1 cellular context compared by ENCODE assay signal in the genomic region with DNA sequence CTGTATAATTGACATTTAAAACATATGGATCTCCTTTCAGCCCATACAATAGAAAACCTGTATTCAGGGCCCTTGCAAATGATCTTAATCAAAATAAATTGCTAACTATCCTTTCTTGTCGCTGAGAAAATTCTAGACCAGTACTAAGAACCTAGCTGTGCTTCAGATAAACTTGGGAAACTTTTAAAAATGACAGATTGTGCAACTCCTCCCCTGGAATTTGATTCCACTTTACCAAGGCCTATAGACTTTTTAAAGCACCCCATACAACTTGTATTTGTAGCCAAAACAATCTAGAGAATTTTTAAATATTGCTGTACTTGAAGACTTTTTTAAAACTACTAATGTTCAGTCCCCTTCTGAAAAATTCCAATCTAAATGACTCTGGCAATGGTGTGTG.
TF ChIP-seq lines count a peak whose summit lies in the region.

No MANE protein-coding gene starts in this region.

TF ChIP-seq in GM23338, 12 proteins besides CTCF, POLR2A, EP300 and RAD21 (continued from another document):
- TF ChIP-seq, protein P1, sequence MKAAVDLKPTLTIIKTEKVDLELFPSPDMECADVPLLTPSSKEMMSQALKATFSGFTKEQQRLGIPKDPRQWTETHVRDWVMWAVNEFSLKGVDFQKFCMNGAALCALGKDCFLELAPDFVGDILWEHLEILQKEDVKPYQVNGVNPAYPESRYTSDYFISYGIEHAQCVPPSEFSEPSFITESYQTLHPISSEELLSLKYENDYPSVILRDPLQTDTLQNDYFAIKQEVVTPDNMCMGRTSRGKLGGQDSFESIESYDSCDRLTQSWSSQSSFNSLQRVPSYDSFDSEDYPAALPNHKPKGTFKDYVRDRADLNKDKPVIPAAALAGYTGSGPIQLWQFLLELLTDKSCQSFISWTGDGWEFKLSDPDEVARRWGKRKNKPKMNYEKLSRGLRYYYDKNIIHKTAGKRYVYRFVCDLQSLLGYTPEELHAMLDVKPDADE (IDR thresholded peaks at IDR 0.05) = no peak
